ENCODE assay signal across 1 cellular context in genomic region chr10:131224106-131224505, GRCh38.
TF ChIP-seq lines count a peak whose summit lies in the region.

No MANE protein-coding gene starts in this region.

TF ChIP-seq in H1, 55 proteins besides CTCF, POLR2A, EP300 and RAD21:
- no peak for TF ChIP-seq MAX (IDR thresholded peaks at IDR 0.05)
- TF ChIP-seq SAP30 (IDR thresholded peaks at IDR 0.05; ENCODE audit: insufficient read depth, insufficient replicate concordance, low read length), result no peak
- TF ChIP-seq SIN3A (conservative IDR thresholded peaks at IDR 0.05 in 1 of 2, IDR thresholded peaks at IDR 0.05 in 1 of 2; ENCODE audit: low read depth in 1 of 2, low read length in 2 of 2), result no peak
- no peak for TF ChIP-seq TAF1 (IDR thresholded peaks at IDR 0.05; ENCODE audit: low read depth, low read length)
- no peak for TF ChIP-seq POU5F1 (IDR thresholded peaks at IDR 0.05; ENCODE audit: low read depth, low read length)
- no peak for TF ChIP-seq SIX5 (IDR thresholded peaks at IDR 0.05; ENCODE audit: low read depth, low read length)
- TF ChIP-seq KDM5A (IDR thresholded peaks at IDR 0.05; ENCODE audit: low read length), result no peak
- TF ChIP-seq HDAC2 (IDR thresholded peaks at IDR 0.05; ENCODE audit: borderline replicate concordance in 1 of 2, low read depth in 2 of 2, low read length in 2 of 2), result no peak
- no peak for TF ChIP-seq SIRT6 (IDR thresholded peaks at IDR 0.05; ENCODE audit: low read length)
- TF ChIP-seq GTF2F1 (IDR thresholded peaks at IDR 0.05; ENCODE audit: borderline replicate concordance, low read depth, low read length), result no peak
- TF ChIP-seq BCL11A (IDR thresholded peaks at IDR 0.05; ENCODE audit: low read depth in 2 of 2, low read length in 2 of 2), result no peak
- TF ChIP-seq RNF2 (IDR thresholded peaks at IDR 0.05; ENCODE audit: borderline replicate concordance, low read depth, low read length, missing control alignments, poor library complexity, severe bottlenecking), result no peak
- TF ChIP-seq NRF1 (IDR thresholded peaks at IDR 0.05; ENCODE audit: low read depth, low read length), result no peak
- no peak for TF ChIP-seq RFX5 (IDR thresholded peaks at IDR 0.05; ENCODE audit: borderline replicate concordance, low read depth, low read length)
